Comparison of ENCODE assay signal across 28 cellular contexts in the genomic region with DNA sequence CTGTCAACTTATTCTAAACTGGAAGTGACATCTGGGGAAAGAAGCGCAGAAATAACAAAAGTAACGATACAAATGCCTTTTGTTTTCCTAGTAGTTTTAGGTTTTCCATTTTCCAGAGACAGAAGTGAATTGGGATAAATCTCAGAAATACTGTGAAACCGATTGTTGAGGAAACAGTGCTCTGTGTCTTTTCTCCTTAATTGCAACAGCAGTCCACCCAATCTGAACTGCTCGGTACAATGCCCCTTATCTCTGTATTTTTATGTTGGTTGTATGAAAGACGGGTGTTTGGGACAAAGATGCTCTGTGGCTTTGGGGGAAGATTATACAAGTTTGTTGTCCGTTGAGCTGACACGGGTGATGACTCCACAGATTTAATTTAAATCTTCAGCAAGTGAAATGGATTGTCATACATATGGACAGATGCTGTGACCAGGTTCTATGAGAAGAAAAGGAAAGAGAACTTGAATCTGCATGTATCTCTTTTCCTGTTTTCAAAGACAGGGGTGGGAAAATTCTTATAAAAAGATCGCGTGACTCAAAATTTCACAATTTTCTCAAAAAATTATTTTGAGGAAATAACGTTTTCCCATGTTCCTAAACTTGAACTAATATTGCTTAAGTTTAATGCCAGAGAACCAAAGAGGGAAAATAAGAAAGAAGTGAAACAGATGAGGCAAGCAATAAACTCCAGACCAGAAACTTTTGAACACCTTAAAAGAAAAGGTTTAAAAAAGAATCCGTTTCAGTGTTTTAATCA. TPM values are rescaled to one million over a fixed set of nuclear protein-coding genes. Genes with fewer than 3 reads are reported as not detected.
A peak's percentile ranks its signal among the peaks of the same experiment; 100 is the strongest.
DNase-seq lines count a peak whose midpoint lies in the region; ATAC-seq, FAIRE-seq and TF ChIP-seq lines count a peak whose summit lies in the region.
"Had no signal": no experiment of that assay in that cellular context is flagged by ENCODE, and none has a peak within 500 bp of the region (broad histone marks: within the 10 kb centered on the region; RNA-seq: fewer than 3 reads in every experiment).

No MANE protein-coding gene starts in this region.

- H3K27ac Mint-ChIP-seq in endothelial cell (ENCODE audit: unreplicated experiment) = peak overlapping the region; percentile 3
- H3K27ac Mint-ChIP-seq: activated naive CD8-positive, alpha-beta T cell treated with anti-CD3 and anti-CD28 coated beads, Interleukin-2, amount 10 ng/mL, durations not matched to agents 7 days and 5 days; natural killer cell; stimulated activated naive CD8-positive, alpha-beta T cell treated with anti-CD3 and anti-CD28 coated beads, Interleukin-15, amount 100 ng/mL, for 72 hours; T-helper 2 cell treated with Interferon-gamma antibody and Interleukin-4, amounts not matched to agents 5 μg/mL and 100 μg/mL, for 36 hours had no signal

- no peaks in the 10 kb centered on the region for H3K9me3 ChIP-seq in gastrocnemius medialis
- no peaks in the 10 kb centered on the region for H3K9me3 ChIP-seq in pancreas
- H3K9me3 ChIP-seq: BE2C, right lobe of liver, tibial artery had no signal

- H3K27me3 ChIP-seq in gastrocnemius medialis (no peaks in the 10 kb centered on the region), pancreas (no peaks in the 10 kb centered on the region)
- H3K27me3 ChIP-seq: BE2C, right lobe of liver, tibial artery had no signal

- in situ Hi-C loops in gastrocnemius medialis (cut with MboI; ENCODE audit: low sequenced_read_pairs in 4 of 4) = no loop called here

- peak; percentile 86 for DNase-seq in CD1c-positive myeloid dendritic cell (ENCODE audit: extremely low spot score)
- peak; percentile 65 for DNase-seq in NOMO-1 treated with dmso at 0.1 percent for 144 hours (lab: John Stamatoyannopoulos, UW; ENCODE audit: unreplicated experiment)
- DNase-seq in endothelial cell (ENCODE audit: low spot score) = no peak
- DNase-seq in gastrocnemius medialis = no peak
- DNase-seq in pancreas = no peak
- no peak for DNase-seq in T-helper 1 cell
- DNase-seq: activated CD4-positive, alpha-beta T cell treated with anti-CD3 and anti-CD28 coated beads for 4 hours; activated effector memory CD4-positive, alpha-beta T cell treated with Interleukin-2 at 50 U/mL for 16 hours; activated naive CD8-positive, alpha-beta T cell treated with anti-CD3 and anti-CD28 coated beads, Interleukin-2, amount 10 ng/mL, durations not matched to agents 7 days and 5 days; BE2C; caudate nucleus; dermis blood vessel endothelial cell; DMS53; natural killer cell; NCI-H1417; NCI-H2029 treated with DMSO at 0.1 percent for 48 hours; NCI-H2227 treated with DMSO at 0.1 percent for 48 hours; right lobe of liver; RPMI8226; stimulated activated naive CD8-positive, alpha-beta T cell treated with anti-CD3 and anti-CD28 coated beads, Interleukin-15, amount 100 ng/mL, for 72 hours; tibial artery had no signal

- no peak for ATAC-seq in gastrocnemius medialis
- ATAC-seq in pancreas = no peak
- ATAC-seq in HG02852 (IDR thresholded peaks at IDR 0.05; ENCODE audit: unreplicated experiment) = no peak
- ATAC-seq: K562; natural killer cell; stimulated activated naive CD8-positive, alpha-beta T cell treated with anti-CD3 and anti-CD28 coated beads, Interleukin-15, amount 100 ng/mL, for 72 hours had no signal

- TF ChIP-seq CTCF in endothelial cell (IDR thresholded peaks at IDR 0.05; ENCODE audit: unreplicated experiment) (no peak), gastrocnemius medialis (IDR thresholded peaks at IDR 0.05 in 4 of 5, conservative IDR thresholded peaks at IDR 0.05 in 1 of 5) (no peak), pancreas (IDR thresholded peaks at IDR 0.05) (no peak)

- 84 to 86% methylated on average over 11 of the region's 11 CpGs for WGBS in pancreas, 2 donors

- H3K27ac ChIP-seq in gastrocnemius medialis (peak overlapping the region; percentile 22 to 54 (median 44)), pancreas (no peak overlapping the region)
- H3K27ac ChIP-seq: SK-N-MC, tibial artery had no signal

- no peak for TF ChIP-seq POLR2A in gastrocnemius medialis (IDR thresholded peaks at IDR 0.05)

- H3K27me3 Mint-ChIP-seq in endothelial cell (ENCODE audit: unreplicated experiment) = peaks cover 5% of the 10 kb centered on the region

- H3K36me3 ChIP-seq in gastrocnemius medialis (no peaks in the 10 kb centered on the region), pancreas (no peaks in the 10 kb centered on the region)
- H3K36me3 ChIP-seq: BE2C, right lobe of liver, tibial artery had no signal

- H3K4me3 Mint-ChIP-seq in endothelial cell (ENCODE audit: unreplicated experiment) = no peak overlapping the region
- H3K4me3 Mint-ChIP-seq: activated naive CD8-positive, alpha-beta T cell treated with anti-CD3 and anti-CD28 coated beads, Interleukin-2, amount 10 ng/mL, durations not matched to agents 7 days and 5 days; natural killer cell; stimulated activated naive CD8-positive, alpha-beta T cell treated with anti-CD3 and anti-CD28 coated beads, Interleukin-15, amount 100 ng/mL, for 72 hours; T-helper 2 cell treated with Interferon-gamma antibody and Interleukin-4, amounts not matched to agents 5 μg/mL and 100 μg/mL, for 36 hours had no signal

- no peaks in the 10 kb centered on the region for H3K9me3 Mint-ChIP-seq in endothelial cell (ENCODE audit: unreplicated experiment)
- H3K9me3 Mint-ChIP-seq: activated naive CD8-positive, alpha-beta T cell treated with anti-CD3 and anti-CD28 coated beads, Interleukin-2, amount 10 ng/mL, durations not matched to agents 7 days and 5 days; natural killer cell; stimulated activated naive CD8-positive, alpha-beta T cell treated with anti-CD3 and anti-CD28 coated beads, Interleukin-15, amount 100 ng/mL, for 72 hours; T-helper 2 cell treated with Interferon-gamma antibody and Interleukin-4, amounts not matched to agents 5 μg/mL and 100 μg/mL, for 36 hours had no signal

- intact Hi-C loops in gastrocnemius medialis (cut with DNase I; ENCODE audit: low total_unique reads) (no loop called here), pancreas (cut with DNase I) (no loop called here)

- no peak for FAIRE-seq in pancreas (lab: Jason Lieb, UNC)
- FAIRE-seq: astrocyte, H54, islet of Langerhans, K562 had no signal

- H3K36me3 Mint-ChIP-seq in endothelial cell (ENCODE audit: low read depth, unreplicated experiment) = peaks cover 26% of the 10 kb centered on the region
- H3K36me3 Mint-ChIP-seq: activated naive CD8-positive, alpha-beta T cell treated with anti-CD3 and anti-CD28 coated beads, Interleukin-2, amount 10 ng/mL, durations not matched to agents 7 days and 5 days; natural killer cell had no signal

- H3K4me3 ChIP-seq in gastrocnemius medialis (no peak overlapping the region), pancreas (no peak overlapping the region)
- H3K4me3 ChIP-seq: K562, right lobe of liver, SK-N-MC, tibial artery had no signal

- H3K4me1 ChIP-seq in gastrocnemius medialis = peaks cover 16 to 21% of the 10 kb centered on the region in 2 donors
- no peaks in the 10 kb centered on the region for H3K4me1 ChIP-seq in pancreas
- H3K4me1 ChIP-seq: BE2C, right lobe of liver had no signal

- H3K4me1 Mint-ChIP-seq in endothelial cell (ENCODE audit: unreplicated experiment) = peaks cover 63% of the 10 kb centered on the region
- H3K4me1 Mint-ChIP-seq: activated naive CD8-positive, alpha-beta T cell treated with anti-CD3 and anti-CD28 coated beads, Interleukin-2, amount 10 ng/mL, durations not matched to agents 7 days and 5 days; natural killer cell; stimulated activated naive CD8-positive, alpha-beta T cell treated with anti-CD3 and anti-CD28 coated beads, Interleukin-15, amount 100 ng/mL, for 72 hours had no signal

RNA-seq across cellular contexts. Expression of gene SASH1, which starts 41.2 kb away (rescaled TPM):
- total RNA-seq in endothelial cell (ENCODE audit: unreplicated experiment) = 138 TPM
- total RNA-seq in gastrocnemius medialis = 10 to 100 TPM; 28.2 to 42.4 (median 35.4) TPM
- total RNA-seq in pancreas = 10 to 100 TPM in 3 of 6 donors, 1 to 10 TPM in 3; 7.6 to 15.3 (median 10.2) TPM
- polyA plus RNA-seq in pancreas = 1 to 10 TPM; 5.1 to 7.0 TPM
- total RNA-seq: activated naive CD8-positive, alpha-beta T cell treated with anti-CD3 and anti-CD28 coated beads, Interleukin-2, amount 10 ng/mL, durations not matched to agents 7 days and 5 days had no signal

Comparison
In these comparisons a context has a peak if more than half of its experiments do, and no peak if none do; other contexts are left out.
1. DNase-seq: peak in CD1c-positive myeloid dendritic cell (single experiment) and NOMO-1 treated with dmso at 0.1 percent for 144 hours (single experiment); none in endothelial cell (single experiment), gastrocnemius medialis (0 of 2), pancreas (0 of 6) and T-helper 1 cell (0 of 5).
2. H3K27ac ChIP-seq: peak in gastrocnemius medialis (4 of 4); none in pancreas (0 of 4).